7 cellular contexts compared by ENCODE assay signal in genomic region chr1:143905214-143906179, GRCh38.
DNase-seq lines count a peak whose midpoint lies in the region; ATAC-seq and TF ChIP-seq lines count a peak whose summit lies in the region.
"Not testable (repeated sequence)": the region's sequence is repeated elsewhere in the genome, so short reads cannot be mapped to it uniquely, and the experiment has no call there.

No MANE protein-coding gene starts in this region.

- peak overlapping the region; percentile 75 for H3K4me3 Mint-ChIP-seq in activated T-helper 2 cell treated with anti-CD3 and anti-CD28 coated beads, Interferon-gamma antibody, Interleukin-2, Interleukin-4, amounts not matched to agents 10 μg/mL and 5 μg/mL and 100 μg/mL, durations not matched to agents 14 hours and 24 hours and 36 hours (ENCODE audit: low read depth)
- peak overlapping the region; percentile 69 for H3K4me3 Mint-ChIP-seq in dendritic cell treated with granulocyte-macrophage colony-stimulating factor and Interleukin-4, amounts not matched to agents 40 ng/mL and 50 ng/mL, for 4 days

- TF ChIP-seq CTCF in heart right ventricle (IDR thresholded peaks at IDR 0.05) = peak in 3 of 9 donors; percentile 11 to 29 (median 21)

- in situ Hi-C loops in G401 (cut with HindIII; ENCODE audit: low sequenced_read_pairs) = not testable (repeated sequence)

- peak; percentile 47 to 66 (median 53) for ATAC-seq in heart right ventricle

- peak overlapping the region in 9 of 10 donors; percentile 33 to 59 (median 55) for H3K4me3 ChIP-seq in heart right ventricle

- not testable (repeated sequence) for H3K4me1 ChIP-seq in heart right ventricle

- intact Hi-C loops in activated T-helper 2 cell treated with anti-CD3 and anti-CD28 coated beads, Interferon-gamma antibody, Interleukin-2, Interleukin-4, amounts not matched to agents 10 μg/mL and 5 μg/mL and 100 μg/mL, durations not matched to agents 14 hours and 24 hours and 36 hours (cut with micrococcal nuclease); dendritic cell treated with granulocyte-macrophage colony-stimulating factor and Interleukin-4, amounts not matched to agents 40 ng/mL and 50 ng/mL, for 4 days (cut with micrococcal nuclease); heart right ventricle (cut with DNase I): not testable (repeated sequence)

- H3K36me3 Mint-ChIP-seq in activated T-helper 2 cell treated with anti-CD3 and anti-CD28 coated beads, Interferon-gamma antibody, Interleukin-2, Interleukin-4, amounts not matched to agents 10 μg/mL and 5 μg/mL and 100 μg/mL, durations not matched to agents 14 hours and 24 hours and 36 hours (ENCODE audit: low read depth); dendritic cell treated with granulocyte-macrophage colony-stimulating factor and Interleukin-4, amounts not matched to agents 40 ng/mL and 50 ng/mL, for 4 days (ENCODE audit: low read depth): not testable (repeated sequence)

- not testable (repeated sequence) for H3K27ac Mint-ChIP-seq in activated T-helper 2 cell treated with anti-CD3 and anti-CD28 coated beads, Interferon-gamma antibody, Interleukin-2, Interleukin-4, amounts not matched to agents 10 μg/mL and 5 μg/mL and 100 μg/mL, durations not matched to agents 14 hours and 24 hours and 36 hours
- peak overlapping the region; percentile 69 for H3K27ac Mint-ChIP-seq in dendritic cell treated with granulocyte-macrophage colony-stimulating factor and Interleukin-4, amounts not matched to agents 40 ng/mL and 50 ng/mL, for 4 days

- H3K9me3 ChIP-seq in heart right ventricle = not testable (repeated sequence)

- DNase-seq in G401 (ENCODE audit: low spot score) = peak; percentile 60
- peak; percentile 11 for DNase-seq in SK-N-DZ (ENCODE audit: low spot score)
- DNase-seq in activated T-helper 2 cell treated with anti-CD3 and anti-CD28 coated beads, Interferon-gamma antibody, Interleukin-2, Interleukin-4, amounts not matched to agents 10 μg/mL and 5 μg/mL and 100 μg/mL, durations not matched to agents 14 hours and 24 hours and 36 hours (ENCODE audit: low spot score) = peak; percentile 21
- DNase-seq in heart right ventricle = peak in 1 of 2 donors; percentile 7
- DNase-seq in midbrain (lab: John Stamatoyannopoulos, UW) = peak; percentile 11
- DNase-seq in stimulated activated CD4-positive, alpha-beta T cell treated with anti-CD3 and anti-CD28 coated beads, Interleukin-12 subunit alpha, Interleukin-12 subunit beta, amount 100 ng/mL, for 4 hours = peak; percentile 12

- H3K27ac ChIP-seq in heart right ventricle = peak overlapping the region in 3 of 10 donors; percentile 2 to 57 (median 31)

- peaks cover 0 to 14% (median 0%) of the 10 kb centered on the region in 7 donors for H3K27me3 ChIP-seq in heart right ventricle

- WGBS in heart right ventricle, 2 donors = 2% methylated on average over 33 to 44 of the region's 62 CpGs

- H3K36me3 ChIP-seq in heart right ventricle = not testable (repeated sequence)

- not testable (repeated sequence) for H3K4me1 Mint-ChIP-seq in activated T-helper 2 cell treated with anti-CD3 and anti-CD28 coated beads, Interferon-gamma antibody, Interleukin-2, Interleukin-4, amounts not matched to agents 10 μg/mL and 5 μg/mL and 100 μg/mL, durations not matched to agents 14 hours and 24 hours and 36 hours (ENCODE audit: low read depth); dendritic cell treated with granulocyte-macrophage colony-stimulating factor and Interleukin-4, amounts not matched to agents 40 ng/mL and 50 ng/mL, for 4 days (ENCODE audit: low read depth)

- not testable (repeated sequence) for H3K27me3 Mint-ChIP-seq in activated T-helper 2 cell treated with anti-CD3 and anti-CD28 coated beads, Interferon-gamma antibody, Interleukin-2, Interleukin-4, amounts not matched to agents 10 μg/mL and 5 μg/mL and 100 μg/mL, durations not matched to agents 14 hours and 24 hours and 36 hours (ENCODE audit: low read depth)
- H3K27me3 Mint-ChIP-seq in dendritic cell treated with granulocyte-macrophage colony-stimulating factor and Interleukin-4, amounts not matched to agents 40 ng/mL and 50 ng/mL, for 4 days = peaks cover 16% of the 10 kb centered on the region

- not testable (repeated sequence) for H3K9me3 Mint-ChIP-seq in activated T-helper 2 cell treated with anti-CD3 and anti-CD28 coated beads, Interferon-gamma antibody, Interleukin-2, Interleukin-4, amounts not matched to agents 10 μg/mL and 5 μg/mL and 100 μg/mL, durations not matched to agents 14 hours and 24 hours and 36 hours; dendritic cell treated with granulocyte-macrophage colony-stimulating factor and Interleukin-4, amounts not matched to agents 40 ng/mL and 50 ng/mL, for 4 days
